In the genomic region with DNA sequence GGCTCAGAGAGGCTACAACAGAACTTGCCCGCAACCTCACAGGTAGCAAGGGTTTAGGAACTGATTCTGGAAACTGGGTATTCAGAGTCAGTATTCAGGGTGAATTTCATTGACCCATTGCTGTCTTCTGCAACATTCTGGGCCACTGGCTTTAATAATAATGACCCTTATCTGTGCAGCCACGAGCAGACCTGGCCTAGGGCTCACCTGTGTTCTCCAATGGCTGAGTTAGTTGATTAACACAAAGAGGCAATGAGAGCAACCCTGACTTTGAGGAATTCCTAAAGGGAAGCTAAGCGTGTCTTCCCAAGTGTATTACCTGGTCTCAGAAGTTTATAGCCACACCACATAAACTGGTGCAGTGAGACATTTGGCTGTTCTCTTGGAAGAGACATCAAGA, we compare ENCODE assay signal across 9 cellular contexts.
"Had no signal": no experiment of that assay in that cellular context is flagged by ENCODE, and none has a peak within 500 bp of the region (broad histone marks: within the 10 kb centered on the region; RNA-seq: fewer than 3 reads in every experiment).

No MANE protein-coding gene starts in this region.

- DNase-seq: GOT3, H7, KBM-7 had no signal

- H3K27ac ChIP-seq: GM23248, HL-60, KMS-11 had no signal

- H3K4me3 ChIP-seq: GM23248, HAP-1 had no signal

- ATAC-seq: HCT116, HepG2 had no signal

- H3K9me3 ChIP-seq: HAP-1 had no signal

- H3K36me3 ChIP-seq: HAP-1 had no signal

- H3K4me1 ChIP-seq: HAP-1 had no signal
